8 cellular contexts compared by ENCODE assay signal in the genomic region with DNA sequence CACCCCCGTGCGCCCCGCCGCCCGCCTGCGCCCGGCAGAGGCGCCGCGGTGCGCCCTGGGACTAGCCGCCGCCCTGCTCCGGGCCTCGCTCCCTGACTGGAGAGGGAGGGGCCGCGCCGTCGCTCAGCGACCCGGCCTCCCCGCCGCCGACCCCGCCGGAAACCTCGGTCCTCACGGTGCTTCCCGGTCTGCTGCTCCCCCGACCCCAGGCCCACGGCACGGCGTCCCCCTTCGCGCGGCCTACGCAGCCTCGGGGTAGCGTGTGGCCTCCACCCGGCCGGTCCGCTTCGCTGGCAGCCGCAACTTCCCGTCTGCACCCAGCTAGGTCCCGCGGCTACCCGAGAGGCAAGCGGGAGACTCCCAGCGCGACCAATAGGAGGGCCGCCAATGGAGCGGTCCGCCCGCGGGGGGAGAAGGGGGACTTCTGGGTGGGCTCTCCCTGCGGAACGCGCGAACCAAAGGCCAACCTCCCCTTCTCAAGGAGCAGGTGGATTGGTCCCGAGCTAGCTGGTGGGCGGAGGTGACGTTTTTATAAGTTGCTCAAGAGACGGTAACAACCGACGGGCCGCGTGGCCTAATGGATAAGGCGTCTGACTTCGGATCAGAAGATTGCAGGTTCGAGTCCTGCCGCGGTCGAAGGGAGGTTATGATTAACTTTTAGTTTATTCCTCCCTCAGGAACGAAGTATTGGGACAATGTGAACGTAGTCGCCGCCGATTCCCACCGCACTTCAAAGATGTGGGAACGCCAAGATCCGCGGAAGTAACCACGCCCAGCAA. TPM values are rescaled to one million over a fixed set of nuclear protein-coding genes. Genes with fewer than 3 reads are reported as not detected.
DNase-seq lines count a peak whose midpoint lies in the region; ATAC-seq and TF ChIP-seq lines count a peak whose summit lies in the region.

A gene (minus strand): TSS at position 315 of the 779 bp plus-strand sequence. CDS start 1,070 bp downstream, outside the sequence.

- H3K79me2 ChIP-seq in SK-N-SH (ENCODE audit: insufficient read depth) = peaks cover 46% of the 10 kb centered on the region

- peak within 1 kb of the TSS; percentile 88 for H3K9ac ChIP-seq in SK-N-SH

- peak; percentile 85 for ATAC-seq in HG02571 (IDR thresholded peaks at IDR 0.05; ENCODE audit: unreplicated experiment)
- ATAC-seq in gastroesophageal sphincter = peak; percentile 97

- TF ChIP-seq EP300 in SK-N-SH (IDR thresholded peaks at IDR 0.05; ENCODE audit: borderline replicate concordance in 1 of 2, low read depth in 1 of 2, low read length in 1 of 2) (peak; percentile 37 to 69; a peak in 2 of 4 replicates), gastroesophageal sphincter (IDR thresholded peaks at IDR 0.05) (no peak)

- TF ChIP-seq RAD21 in SK-N-SH (IDR thresholded peaks at IDR 0.05; ENCODE audit: low read length) = no peak

- no peaks in the 10 kb centered on the region for H3K27me3 ChIP-seq in SK-N-SH (ENCODE audit: insufficient read depth)
- H3K27me3 ChIP-seq in gastroesophageal sphincter = no peaks in the 10 kb centered on the region
- H3K27me3 ChIP-seq in neutrophil = peaks cover 45% of the 10 kb centered on the region

- H3K4me1 ChIP-seq in SK-N-SH (ENCODE audit: control insufficient read depth in 1 of 2, insufficient read depth in 2 of 2, low read depth in 1 of 2, low read length in 1 of 2) = peaks cover 18 to 44% of the 10 kb centered on the region in 2 experiments
- peaks cover 14 to 57% (median 29%) of the 10 kb centered on the region in 3 donors for H3K4me1 ChIP-seq in gastroesophageal sphincter
- H3K4me1 ChIP-seq in neutrophil (ENCODE audit: control insufficient read depth in 1 of 2, insufficient read depth in 1 of 2, low read depth in 1 of 2, low read length in 1 of 2) = peaks cover 12 to 25% of the 10 kb centered on the region in 2 experiments

- H3K4me2 ChIP-seq in SK-N-SH = peak within 1 kb of the TSS; percentile 83

- TF ChIP-seq CTCF in SK-N-SH (IDR thresholded peaks at IDR 0.05) = no peak
- TF ChIP-seq CTCF in gastroesophageal sphincter (IDR thresholded peaks at IDR 0.05) = peak in 1 of 4 experiments; percentile 7
- TF ChIP-seq CTCF in neutrophil (IDR thresholded peaks at IDR 0.05) = no peak

- peaks cover 7% of the 10 kb centered on the region for H3F3A ChIP-seq in SK-N-SH (replicated peaks; ENCODE audit: insufficient read depth)

- peak within 1 kb of the TSS; percentile 80 to 87 for H3K4me3 ChIP-seq in SK-N-SH (ENCODE audit: low read depth in 2 of 2, low read length in 1 of 2)
- H3K4me3 ChIP-seq in gastroesophageal sphincter = peak within 1 kb of the TSS; percentile 56 to 96
- peak within 1 kb of the TSS; percentile 76 to 82 for H3K4me3 ChIP-seq in neutrophil (ENCODE audit: low read depth in 1 of 2, low read length in 1 of 2)

- H3K27ac ChIP-seq in SK-N-SH (ENCODE audit: low read depth in 2 of 2, low read length in 1 of 2) (peak within 1 kb of the TSS; percentile 76 to 95), gastroesophageal sphincter (peak within 1 kb of the TSS; percentile 60 to 97 (median 94)), neutrophil (peak within 1 kb of the TSS; percentile 96), substantia nigra (ENCODE audit: low read depth, low read length, poor library complexity, severe bottlenecking) (peak within 1 kb of the TSS; percentile 83)

- H3K36me3 ChIP-seq in SK-N-SH (replicated peaks in 1 of 2; ENCODE audit: control insufficient read depth in 1 of 2, insufficient read depth in 2 of 2, low read length in 1 of 2) (peaks cover 26 to 34% of the 10 kb centered on the region in 2 experiments), gastroesophageal sphincter (peaks cover 0 to 39% of the 10 kb centered on the region in 2 donors), neutrophil (peaks cover 39% of the 10 kb centered on the region)

- H2AFZ ChIP-seq in SK-N-SH (ENCODE audit: low read depth) = peak within 1 kb of the TSS; percentile 49; the same call in 1 of the 2 replicates

- TF ChIP-seq POLR2A in gastroesophageal sphincter (IDR thresholded peaks at IDR 0.05) = peak; percentile 92 to 94

- WGBS in SK-N-SH (ENCODE audit: low lambda C conversion rate) = 1% methylated on average over 24 of the region's 84 CpGs
- 0% methylated on average over 8 to 14 of the region's 84 CpGs for WGBS in gastroesophageal sphincter (ENCODE audit: low coverage in 1 of 2), 2 donors

- DNase-seq in GM04504 (ENCODE audit: low read depth) = peak; percentile 98
- DNase-seq in NCI-H1048 (lab: John Stamatoyannopoulos, UW) = peak; percentile 95
- DNase-seq in SK-N-SH = peak; percentile 97
- DNase-seq in activated naive CD4-positive, alpha-beta T cell treated with anti-CD3 and anti-CD28 coated beads, Interleukin-2, amount 50 U/mL, for 16 hours = peak; percentile 98
- peak; percentile 85 to 99 (median 98) for DNase-seq in substantia nigra (lab: John Stamatoyannopoulos, UW)

- H3K9me3 ChIP-seq in SK-N-SH (no peaks in the 10 kb centered on the region), gastroesophageal sphincter (no peaks in the 10 kb centered on the region), neutrophil (no peaks in the 10 kb centered on the region)

- POLR2A ChIA-PET in SK-N-SH (lab: Yijun Ruan, JAX) = interaction anchor here (0.6 to 2.0 kb wide), 5 partner anchors 22 to 90 kb away, joined by 3 to 6 read pairs (median 4); a partner anchor contains a TSS

- H3K9me2 ChIP-seq in SK-N-SH = no peaks in the 10 kb centered on the region

- CTCF ChIA-PET in SK-N-SH (lab: Yijun Ruan, JAX) = interaction anchor here (0.8 to 8.0 kb wide), 8 partner anchors 13 to 128 kb away, joined by 3 to 95 read pairs (median 4); no protein-coding TSS in a partner anchor

- H4K20me1 ChIP-seq in SK-N-SH (ENCODE audit: insufficient read depth) = peaks cover 41% of the 10 kb centered on the region

TF ChIP-seq in SK-N-SH, 30 proteins besides CTCF, POLR2A, EP300 and RAD21 (continues in another document):
- no peak for TF ChIP-seq RFX5 (IDR thresholded peaks at IDR 0.05; ENCODE audit: low read length)
- TF ChIP-seq, protein P1, sequence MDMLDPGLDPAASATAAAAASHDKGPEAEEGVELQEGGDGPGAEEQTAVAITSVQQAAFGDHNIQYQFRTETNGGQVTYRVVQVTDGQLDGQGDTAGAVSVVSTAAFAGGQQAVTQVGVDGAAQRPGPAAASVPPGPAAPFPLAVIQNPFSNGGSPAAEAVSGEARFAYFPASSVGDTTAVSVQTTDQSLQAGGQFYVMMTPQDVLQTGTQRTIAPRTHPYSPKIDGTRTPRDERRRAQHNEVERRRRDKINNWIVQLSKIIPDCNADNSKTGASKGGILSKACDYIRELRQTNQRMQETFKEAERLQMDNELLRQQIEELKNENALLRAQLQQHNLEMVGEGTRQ (IDR thresholded peaks at IDR 0.05; ENCODE audit: borderline replicate concordance, low read depth, low read length) = no peak
- TF ChIP-seq, protein P2, sequence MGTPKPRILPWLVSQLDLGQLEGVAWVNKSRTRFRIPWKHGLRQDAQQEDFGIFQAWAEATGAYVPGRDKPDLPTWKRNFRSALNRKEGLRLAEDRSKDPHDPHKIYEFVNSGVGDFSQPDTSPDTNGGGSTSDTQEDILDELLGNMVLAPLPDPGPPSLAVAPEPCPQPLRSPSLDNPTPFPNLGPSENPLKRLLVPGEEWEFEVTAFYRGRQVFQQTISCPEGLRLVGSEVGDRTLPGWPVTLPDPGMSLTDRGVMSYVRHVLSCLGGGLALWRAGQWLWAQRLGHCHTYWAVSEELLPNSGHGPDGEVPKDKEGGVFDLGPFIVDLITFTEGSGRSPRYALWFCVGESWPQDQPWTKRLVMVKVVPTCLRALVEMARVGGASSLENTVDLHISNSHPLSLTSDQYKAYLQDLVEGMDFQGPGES (IDR thresholded peaks at IDR 0.05; ENCODE audit: low read depth, low read length) = no peak; the same call in 1 of the 2 replicates
- TF ChIP-seq TAF1 (IDR thresholded peaks at IDR 0.05; ENCODE audit: borderline replicate concordance, low read depth, low read length) = peak; percentile 89
- peak; percentile 94 for TF ChIP-seq TEAD4 (IDR thresholded peaks at IDR 0.05; ENCODE audit: borderline replicate concordance, insufficient read depth)
- TF ChIP-seq, protein P3, sequence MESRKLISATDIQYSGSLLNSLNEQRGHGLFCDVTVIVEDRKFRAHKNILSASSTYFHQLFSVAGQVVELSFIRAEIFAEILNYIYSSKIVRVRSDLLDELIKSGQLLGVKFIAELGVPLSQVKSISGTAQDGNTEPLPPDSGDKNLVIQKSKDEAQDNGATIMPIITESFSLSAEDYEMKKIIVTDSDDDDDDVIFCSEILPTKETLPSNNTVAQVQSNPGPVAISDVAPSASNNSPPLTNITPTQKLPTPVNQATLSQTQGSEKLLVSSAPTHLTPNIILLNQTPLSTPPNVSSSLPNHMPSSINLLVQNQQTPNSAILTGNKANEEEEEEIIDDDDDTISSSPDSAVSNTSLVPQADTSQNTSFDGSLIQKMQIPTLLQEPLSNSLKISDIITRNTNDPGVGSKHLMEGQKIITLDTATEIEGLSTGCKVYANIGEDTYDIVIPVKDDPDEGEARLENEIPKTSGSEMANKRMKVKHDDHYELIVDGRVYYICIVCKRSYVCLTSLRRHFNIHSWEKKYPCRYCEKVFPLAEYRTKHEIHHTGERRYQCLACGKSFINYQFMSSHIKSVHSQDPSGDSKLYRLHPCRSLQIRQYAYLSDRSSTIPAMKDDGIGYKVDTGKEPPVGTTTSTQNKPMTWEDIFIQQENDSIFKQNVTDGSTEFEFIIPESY (IDR thresholded peaks at IDR 0.05; ENCODE audit: borderline replicate concordance, low read depth) = peak; percentile 53; the same call in 1 of the 2 replicates

RNA-seq across cellular contexts. Expression of the gene that starts here (rescaled TPM):
- 24.9 and 25.1 TPM in 2 replicates for polyA plus RNA-seq in SK-N-SH (2012; rRNA removed)
- 13.4 and 18.8 TPM in 2 replicates for polyA plus RNA-seq in SK-N-SH (2012; cell fraction: cytosol; rRNA removed)
- polyA plus RNA-seq in SK-N-SH (2012; cell fraction: nucleus; rRNA removed) = 145 and 160 TPM in 2 replicates
- 10 to 100 TPM; 40.5 to 57.3 (median 49.2) TPM for total RNA-seq in gastroesophageal sphincter

Comparison
In these comparisons a context has a peak if more than half of its experiments do, and no peak if none do; other contexts are left out.
1. Peak in every context shown above with its lines: DNase-seq, ATAC-seq, H3K4me3 ChIP-seq and H3K27ac ChIP-seq.